ENCODE assay signal across 14 cellular contexts in genomic region chr1:21852282-21853129, GRCh38. TPM values are rescaled to one million over a fixed set of nuclear protein-coding genes. Genes with fewer than 3 reads are reported as not detected.
DNase-seq lines count a peak whose midpoint lies in the region; ATAC-seq lines count a peak whose summit lies in the region.
"Had no signal": no experiment of that assay in that cellular context is flagged by ENCODE, and none has a peak within 500 bp of the region (broad histone marks: within the 10 kb centered on the region; RNA-seq: fewer than 3 reads in every experiment).

No MANE protein-coding gene starts in this region.

- H3K4me3 Mint-ChIP-seq in activated naive CD8-positive, alpha-beta T cell treated with anti-CD3 and anti-CD28 coated beads, Interleukin-2, amount 10 ng/mL, durations not matched to agents 7 days and 5 days: peak overlapping the region; percentile 10
- H3K4me3 Mint-ChIP-seq in activated naive CD8-positive, alpha-beta T cell treated with anti-CD3 and anti-CD28 coated beads for 36 hours: no peak overlapping the region
- peak overlapping the region; percentile 66 for H3K4me3 Mint-ChIP-seq in T-helper 17 cell
- peak overlapping the region; percentile 15 to 35 for H3K4me3 Mint-ChIP-seq in stimulated activated naive B cell treated with anti-CD40 and anti-IgM and Interleukin-4, amounts not matched to agents 10 μg/mL and 1 μg/mL and 100 μg/mL, for 72 hours
- H3K4me3 Mint-ChIP-seq: mesothelial cell of epicardium had no signal

- POLR2A ChIA-PET in activated naive CD8-positive, alpha-beta T cell treated with anti-CD3 and anti-CD28 coated beads, Interleukin-2, amount 10 ng/mL, durations not matched to agents 7 days and 5 days (lab: Charles Lee): no interaction called here

- ATAC-seq in activated naive CD8-positive, alpha-beta T cell treated with anti-CD3 and anti-CD28 coated beads, Interleukin-2, amount 10 ng/mL, durations not matched to agents 7 days and 5 days (ENCODE audit: low read depth): peak; percentile 67
- peak; percentile 75 for ATAC-seq in HG02870 (IDR thresholded peaks at IDR 0.05; ENCODE audit: unreplicated experiment)
- peak; percentile 28 for ATAC-seq in T-helper 17 cell
- ATAC-seq in stimulated activated naive B cell treated with anti-CD40 and anti-IgM and Interleukin-4, amounts not matched to agents 10 μg/mL and 1 μg/mL and 100 μg/mL, for 72 hours (replicated peaks): peak; percentile 95 to 97
- ATAC-seq: Panc1 had no signal

- no peaks in the 10 kb centered on the region for H3K9me3 Mint-ChIP-seq in activated naive CD8-positive, alpha-beta T cell treated with anti-CD3 and anti-CD28 coated beads, Interleukin-2, amount 10 ng/mL, durations not matched to agents 7 days and 5 days
- no peaks in the 10 kb centered on the region for H3K9me3 Mint-ChIP-seq in activated naive CD8-positive, alpha-beta T cell treated with anti-CD3 and anti-CD28 coated beads for 36 hours
- no peaks in the 10 kb centered on the region for H3K9me3 Mint-ChIP-seq in stimulated activated naive B cell treated with anti-CD40 and anti-IgM and Interleukin-4, amounts not matched to agents 10 μg/mL and 1 μg/mL and 100 μg/mL, for 72 hours
- H3K9me3 Mint-ChIP-seq: mesothelial cell of epicardium had no signal

- no peaks in the 10 kb centered on the region for H3K36me3 Mint-ChIP-seq in activated naive CD8-positive, alpha-beta T cell treated with anti-CD3 and anti-CD28 coated beads, Interleukin-2, amount 10 ng/mL, durations not matched to agents 7 days and 5 days
- H3K36me3 Mint-ChIP-seq in activated naive CD8-positive, alpha-beta T cell treated with anti-CD3 and anti-CD28 coated beads for 36 hours: no peaks in the 10 kb centered on the region
- H3K36me3 Mint-ChIP-seq in T-helper 17 cell (ENCODE audit: low read depth): no peaks in the 10 kb centered on the region
- peaks cover 0 to 4% of the 10 kb centered on the region in 2 donors for H3K36me3 Mint-ChIP-seq in stimulated activated naive B cell treated with anti-CD40 and anti-IgM and Interleukin-4, amounts not matched to agents 10 μg/mL and 1 μg/mL and 100 μg/mL, for 72 hours

- peak overlapping the region; percentile 75 for H3K27ac Mint-ChIP-seq in activated naive CD8-positive, alpha-beta T cell treated with anti-CD3 and anti-CD28 coated beads, Interleukin-2, amount 10 ng/mL, durations not matched to agents 7 days and 5 days
- H3K27ac Mint-ChIP-seq in activated naive CD8-positive, alpha-beta T cell treated with anti-CD3 and anti-CD28 coated beads for 36 hours: no peak overlapping the region
- H3K27ac Mint-ChIP-seq in T-helper 17 cell: peak overlapping the region; percentile 84
- H3K27ac Mint-ChIP-seq in stimulated activated naive B cell treated with anti-CD40 and anti-IgM and Interleukin-4, amounts not matched to agents 10 μg/mL and 1 μg/mL and 100 μg/mL, for 72 hours: peak overlapping the region; percentile 52
- H3K27ac Mint-ChIP-seq: mesothelial cell of epicardium had no signal

- H3K4me1 Mint-ChIP-seq in activated naive CD8-positive, alpha-beta T cell treated with anti-CD3 and anti-CD28 coated beads, Interleukin-2, amount 10 ng/mL, durations not matched to agents 7 days and 5 days: peaks cover 7% of the 10 kb centered on the region
- H3K4me1 Mint-ChIP-seq in activated naive CD8-positive, alpha-beta T cell treated with anti-CD3 and anti-CD28 coated beads for 36 hours: peaks cover 2% of the 10 kb centered on the region
- peaks cover 5% of the 10 kb centered on the region for H3K4me1 Mint-ChIP-seq in T-helper 17 cell
- peaks cover 8 to 13% of the 10 kb centered on the region in 2 donors for H3K4me1 Mint-ChIP-seq in stimulated activated naive B cell treated with anti-CD40 and anti-IgM and Interleukin-4, amounts not matched to agents 10 μg/mL and 1 μg/mL and 100 μg/mL, for 72 hours
- H3K4me1 Mint-ChIP-seq: mesothelial cell of epicardium had no signal

- no peak for DNase-seq in activated naive CD8-positive, alpha-beta T cell treated with anti-CD3 and anti-CD28 coated beads, Interleukin-2, amount 10 ng/mL, durations not matched to agents 7 days and 5 days
- no peak for DNase-seq in activated naive CD8-positive, alpha-beta T cell treated with anti-CD3 and anti-CD28 coated beads for 36 hours
- DNase-seq in T-helper 17 cell (no peak), NCI-H2107 treated with DMSO at 0.1 percent for 48 hours (lab: John Stamatoyannopoulos, UW; ENCODE audit: unreplicated experiment) (no peak), iPS-NIHi7 (ENCODE audit: extremely low spot score) (no peak), NCI-H446 treated with DMSO at 0.1 percent for 48 hours (lab: John Stamatoyannopoulos, UW) (no peak)
- peak; percentile 42 for DNase-seq in stimulated activated naive B cell treated with anti-CD40 and anti-IgM and Interleukin-4, amounts not matched to agents 10 μg/mL and 1 μg/mL and 100 μg/mL, for 72 hours
- DNase-seq: DMS79 treated with DMSO at 0.1 percent for 48 hours, NCI-H2029, thyroid gland had no signal

- no peaks in the 10 kb centered on the region for H3K27me3 Mint-ChIP-seq in activated naive CD8-positive, alpha-beta T cell treated with anti-CD3 and anti-CD28 coated beads, Interleukin-2, amount 10 ng/mL, durations not matched to agents 7 days and 5 days
- H3K27me3 Mint-ChIP-seq in activated naive CD8-positive, alpha-beta T cell treated with anti-CD3 and anti-CD28 coated beads for 36 hours: no peaks in the 10 kb centered on the region
- H3K27me3 Mint-ChIP-seq in T-helper 17 cell: no peaks in the 10 kb centered on the region
- no peaks in the 10 kb centered on the region for H3K27me3 Mint-ChIP-seq in stimulated activated naive B cell treated with anti-CD40 and anti-IgM and Interleukin-4, amounts not matched to agents 10 μg/mL and 1 μg/mL and 100 μg/mL, for 72 hours

- no peaks in the 10 kb centered on the region for H3K9me3 ChIP-seq in T-helper 17 cell (ENCODE audit: control insufficient read depth, low read length, poor library complexity, severe bottlenecking)
- H3K9me3 ChIP-seq: thyroid gland had no signal

RNA-seq across cellular contexts. Expression of gene LDLRAD2, which starts 40.4 kb away (rescaled TPM):
- under 1 TPM in 1 of 2 experiments, not detected in 1; 0.09 TPM for total RNA-seq in activated naive CD8-positive, alpha-beta T cell treated with anti-CD3 and anti-CD28 coated beads, Interleukin-2, amount 10 ng/mL, durations not matched to agents 7 days and 5 days
- under 1 TPM; 0.19 to 0.22 TPM for total RNA-seq in activated naive CD8-positive, alpha-beta T cell treated with anti-CD3 and anti-CD28 coated beads for 36 hours
- not detected for total RNA-seq in T-helper 17 cell
- total RNA-seq: pulmonary artery endothelial cell had no signal

Comparison
In these comparisons a context has a peak if more than half of its experiments do, and no peak if none do; other contexts are left out.
1. ATAC-seq: peak in every context shown above with its lines; median percentile 96 in stimulated activated naive B cell treated with anti-CD40 and anti-IgM and Interleukin-4, amounts not matched to agents 10 μg/mL and 1 μg/mL and 100 μg/mL, for 72 hours; 75 in HG02870; 67 in activated naive CD8-positive, alpha-beta T cell treated with anti-CD3 and anti-CD28 coated beads, Interleukin-2, amount 10 ng/mL, durations not matched to agents 7 days and 5 days; 28 in T-helper 17 cell.